ENCODE assay signal across 30 cellular contexts in genomic region chr12:88684170-88684569, GRCh38.
"Had no signal": no experiment of that assay in that cellular context is flagged by ENCODE, and none has a peak within 500 bp of the region (broad histone marks: within the 10 kb centered on the region; RNA-seq: fewer than 3 reads in every experiment).

No MANE protein-coding gene starts in this region.

- H3K36me3 ChIP-seq: adrenal gland, ascending aorta, breast epithelium, cardiac muscle cell, colonic mucosa, esophagus squamous epithelium, gastroesophageal sphincter, heart right ventricle had no signal

- H3K27ac ChIP-seq: adrenal gland, ascending aorta, breast epithelium, cardiac muscle cell, colonic mucosa, epithelial cell of prostate, esophagus squamous epithelium, gastroesophageal sphincter, heart right ventricle had no signal

- DNase-seq: activated CD4-positive, alpha-beta memory T cell treated with anti-CD3 and anti-CD28 coated beads for 36 hours; activated CD4-positive, alpha-beta T cell treated with anti-CD3 and anti-CD28 coated beads for 36 hours; activated CD4-positive, alpha-beta T cell treated with anti-CD3 and anti-CD28 coated beads, Interleukin-2, amount 10 ng/mL, durations not matched to agents 24 days and 14 days; activated CD4-positive, CD25-positive, alpha-beta regulatory T cell; activated CD4-positive, CD25-positive, alpha-beta regulatory T cell treated with anti-CD3 and anti-CD28 coated beads, Interleukin-2, amount 50 U/mL, for 72 hours; activated CD8-positive, alpha-beta memory T cell treated with anti-CD3 and anti-CD28 coated beads, Interleukin-2, amount 10 ng/mL, durations not matched to agents 7 days and 5 days; activated CD8-positive, alpha-beta memory T cell treated with anti-CD3 and anti-CD28 coated beads, Interleukin-2, amount 50 U/mL, for 4 hours; activated CD8-positive, alpha-beta T cell treated with anti-CD3 and anti-CD28 coated beads, Interleukin-2, amount 10 ng/mL, durations not matched to agents 7 days and 5 days; activated effector memory CD4-positive, alpha-beta T cell treated with anti-CD3 and anti-CD28 coated beads, Interleukin-2, amount 50 U/mL, for 16 hours; activated naive CD4-positive, alpha-beta T cell treated with anti-CD3 and anti-CD28 coated beads for 36 hours; activated naive CD8-positive, alpha-beta T cell treated with anti-CD3 and anti-CD28 coated beads for 36 hours; activated naive CD8-positive, alpha-beta T cell treated with anti-CD3 and anti-CD28 coated beads, Interleukin-2, amount 50 U/mL, for 24 hours; activated T-cell treated with anti-CD3 and anti-CD28 coated beads, Interleukin-2, amount 50 U/mL, for 1 hour; activated T-cell treated with anti-CD3 and anti-CD28 coated beads, Interleukin-2, amount 50 U/mL, for 48 hours; adrenal gland; amygdala; central memory CD4-positive, alpha-beta T cell; cerebellar nuclear complex; effector CD8-positive, alpha-beta T cell; esophagus squamous epithelium; foreskin melanocyte; heart right ventricle; T-helper 17 cell; T1000 had no signal

- H3K27me3 ChIP-seq: adrenal gland, ascending aorta, breast epithelium, cardiac muscle cell, colonic mucosa, esophagus squamous epithelium, gastroesophageal sphincter, heart right ventricle had no signal

- H3K4me1 ChIP-seq: adrenal gland, ascending aorta, breast epithelium, colonic mucosa, esophagus squamous epithelium, gastroesophageal sphincter, heart right ventricle had no signal

- H3K4me3 ChIP-seq: adrenal gland, ascending aorta, breast epithelium, cardiac muscle cell, colonic mucosa, esophagus squamous epithelium, gastroesophageal sphincter, heart right ventricle had no signal

- H3K9me3 ChIP-seq: adrenal gland, ascending aorta, colonic mucosa, esophagus squamous epithelium, gastroesophageal sphincter had no signal

- ATAC-seq: activated CD4-positive, alpha-beta T cell treated with anti-CD3 and anti-CD28 coated beads for 36 hours; activated CD8-positive, alpha-beta memory T cell treated with anti-CD3 and anti-CD28 coated beads, Interleukin-2, amount 10 ng/mL, durations not matched to agents 7 days and 5 days; activated CD8-positive, alpha-beta T cell treated with anti-CD3 and anti-CD28 coated beads, Interleukin-2, amount 10 ng/mL, durations not matched to agents 7 days and 5 days; activated naive CD8-positive, alpha-beta T cell treated with anti-CD3 and anti-CD28 coated beads, Interleukin-2, amount 50 U/mL, for 24 hours; gastroesophageal sphincter; heart right ventricle; T-helper 17 cell had no signal
